10 cellular contexts compared by ENCODE assay signal in the genomic region with DNA sequence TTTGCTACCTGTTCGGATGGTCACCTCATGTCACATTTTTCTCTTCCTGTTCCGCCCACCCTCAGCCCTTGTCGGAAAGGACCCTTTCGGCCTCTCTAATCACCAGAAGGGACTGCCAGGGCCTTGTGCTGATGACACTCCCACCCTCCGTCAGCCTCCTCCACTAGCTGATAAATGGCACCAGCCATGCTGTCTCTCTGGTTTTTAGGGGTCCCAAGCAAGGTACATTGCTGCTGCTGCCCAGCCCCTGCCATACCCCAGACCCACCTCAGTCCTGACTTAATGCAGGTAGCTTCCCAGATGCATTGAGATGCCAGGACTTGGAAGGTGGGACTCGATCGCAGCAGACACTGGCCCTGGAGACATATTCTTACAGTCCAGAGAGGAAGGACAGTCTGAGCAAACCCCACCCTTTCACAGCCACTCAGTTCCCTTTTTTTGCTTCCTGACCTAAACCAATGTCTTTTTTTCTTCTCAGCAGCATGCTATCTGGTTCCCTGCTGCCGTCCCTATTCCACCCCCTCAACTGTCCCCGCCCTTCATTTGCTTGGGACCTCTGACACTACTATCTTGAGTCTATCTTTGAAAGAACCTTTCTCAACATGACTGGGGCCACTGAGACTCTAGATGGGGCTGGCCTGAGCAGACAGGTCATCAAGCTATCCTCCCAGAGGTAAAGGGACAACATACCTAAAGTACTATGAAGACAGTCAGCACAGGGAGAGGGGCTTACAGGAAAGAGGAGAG. TPM values are rescaled to one million over a fixed set of nuclear protein-coding genes. Genes with fewer than 3 reads are reported as not detected.
DNase-seq lines count a peak whose midpoint lies in the region; ATAC-seq, FAIRE-seq and TF ChIP-seq lines count a peak whose summit lies in the region.
"Had no signal": no experiment of that assay in that cellular context is flagged by ENCODE, and none has a peak within 500 bp of the region (broad histone marks: within the 10 kb centered on the region; RNA-seq: fewer than 3 reads in every experiment).

Gene BTK (minus strand): TSS at position 397 of the 747 bp plus-strand sequence. CDS start 10,907 bp downstream, outside the sequence.

- no peak within 1 kb of the TSS for H3K27ac Mint-ChIP-seq in activated CD4-positive, alpha-beta memory T cell treated with anti-CD3 and anti-CD28 coated beads for 36 hours

- TF ChIP-seq CTCF in subcutaneous adipose tissue (IDR thresholded peaks at IDR 0.05; ENCODE audit: low read depth) (no peak), RWPE1 (conservative IDR thresholded peaks at IDR 0.05; ENCODE audit: low read depth) (no peak)

- H3K4me3 Mint-ChIP-seq in activated CD4-positive, alpha-beta memory T cell treated with anti-CD3 and anti-CD28 coated beads for 36 hours = no peak within 1 kb of the TSS

- no peaks in the 10 kb centered on the region for H3K27me3 Mint-ChIP-seq in activated CD4-positive, alpha-beta memory T cell treated with anti-CD3 and anti-CD28 coated beads for 36 hours

- TF ChIP-seq POLR2A in GM19193 (IDR thresholded peaks at IDR 0.05; ENCODE audit: extremely low read depth, insufficient read depth, insufficient read length) = peak; percentile 75

- POLR2A ChIA-PET in RWPE1 (lab: Yijun Ruan, JAX; ENCODE audit: low non-redundant PET) = no interaction called here
- POLR2A ChIA-PET in activated CD4-positive, alpha-beta memory T cell treated with anti-CD3 and anti-CD28 coated beads for 36 hours (lab: Charles Lee) = no interaction called here

- intact Hi-C loops in activated CD4-positive, alpha-beta memory T cell treated with anti-CD3 and anti-CD28 coated beads for 36 hours (cut with micrococcal nuclease) = no loop called here

- H3K4me1 Mint-ChIP-seq in activated CD4-positive, alpha-beta memory T cell treated with anti-CD3 and anti-CD28 coated beads for 36 hours (ENCODE audit: low read depth) = no peaks in the 10 kb centered on the region

- no peak for FAIRE-seq in HTR-8/SVneo (lab: Jason Lieb, UNC)
- FAIRE-seq: astrocyte had no signal

- CTCF ChIA-PET in RWPE1 (lab: Yijun Ruan, JAX) = interaction anchor here (0.7 kb wide), 1 partner anchor 21 kb away, joined by 6 read pairs; no protein-coding TSS in a partner anchor
- CTCF ChIA-PET in activated CD4-positive, alpha-beta memory T cell treated with anti-CD3 and anti-CD28 coated beads for 36 hours (lab: Charles Lee) = no interaction called here

- H3K9me3 Mint-ChIP-seq in activated CD4-positive, alpha-beta memory T cell treated with anti-CD3 and anti-CD28 coated beads for 36 hours = no peaks in the 10 kb centered on the region

- DNase-seq in SIG-M5 (lab: John Stamatoyannopoulos, UW) (peak; percentile 46), RWPE1 (ENCODE audit: low spot score) (no peak), HTR-8/SVneo (ENCODE audit: insufficient read length, low spot score) (no peak)
- DNase-seq in activated CD4-positive, alpha-beta memory T cell treated with anti-CD3 and anti-CD28 coated beads for 36 hours = no peak
- DNase-seq: NCI-H1105 had no signal

- peak; percentile 71 for ATAC-seq in HG03025 (IDR thresholded peaks at IDR 0.05; ENCODE audit: low FRiP score, unreplicated experiment)

- H3K27ac ChIP-seq in RWPE1 = no peak within 1 kb of the TSS

- peaks cover 2% of the 10 kb centered on the region for H3K36me3 Mint-ChIP-seq in activated CD4-positive, alpha-beta memory T cell treated with anti-CD3 and anti-CD28 coated beads for 36 hours

RNA-seq across cellular contexts. Expression of gene BTK, which starts in this region (rescaled TPM):
- total RNA-seq in subcutaneous adipose tissue = 10 to 100 TPM in 3 of 4 donors, 1 to 10 TPM in 1; 9.5 to 45.7 (median 19.6) TPM
- under 1 TPM; 0.21 to 0.58 TPM for total RNA-seq in activated CD4-positive, alpha-beta memory T cell treated with anti-CD3 and anti-CD28 coated beads for 36 hours
- total RNA-seq: lung microvascular endothelial cell had no signal

Comparison
In these comparisons a context has a peak if more than half of its experiments do, and no peak if none do; other contexts are left out.
1. RNA of gene BTK (total RNA-seq): 9.5 to 45.7 TPM in subcutaneous adipose tissue; 0.21 to 0.58 TPM in activated CD4-positive, alpha-beta memory T cell treated with anti-CD3 and anti-CD28 coated beads for 36 hours; every median in the first group is over 4 times any median in the second.